ENCODE assay signal across 8 cellular contexts in genomic region chr2:26345284-26345553, GRCh38. TPM values are rescaled to one million over a fixed set of nuclear protein-coding genes. Genes with fewer than 3 reads are reported as not detected.
DNase-seq lines count a peak whose midpoint lies in the region; ATAC-seq and TF ChIP-seq lines count a peak whose summit lies in the region.

No MANE protein-coding gene starts in this region.

- peaks cover 31% of the 10 kb centered on the region for H3K4me1 ChIP-seq in HUES64 (ENCODE audit: insufficient read depth, low read length)

- H3K9ac ChIP-seq in HUES64 (ENCODE audit: low read depth, low read length) = peak overlapping the region; percentile 91

- H3K27me3 ChIP-seq in HUES64 (ENCODE audit: insufficient read depth, low read length) = no peaks in the 10 kb centered on the region

- peak overlapping the region; percentile 94 to 100 (median 99) for H3K27ac Mint-ChIP-seq in CD14-positive monocyte
- H3K27ac Mint-ChIP-seq in natural killer cell treated with Interleukin-12 subunit alpha and Interleukin-12 subunit beta and Interleukin-15 and Interleukin-18, amount 100 ng/mL, for 72 hours = peak overlapping the region; percentile 90 to 97

- TF ChIP-seq CTCF in CD14-positive monocyte (IDR thresholded peaks at IDR 0.05) (no peak), choroid plexus epithelial cell (conservative IDR thresholded peaks at IDR 0.05; ENCODE audit: low read depth, low read length) (no peak), GM10266 (IDR thresholded peaks at IDR 0.05; ENCODE audit: control insufficient read depth, insufficient read depth, low read depth, missing control alignments) (no peak)

- WGBS in HUES64 = 1% methylated on average over 9 of the region's 9 CpGs

- intact Hi-C loops in CD14-positive monocyte (cut with micrococcal nuclease) = loop anchor here in 1 of 2 donors (5.0 to 10.0 kb wide), 2 partner anchors 103 to 420 kb away; partner anchors contain the start of genes HADHA, HADHB and SLC35F6

- peak overlapping the region; percentile 98 to 100 for H3K4me3 Mint-ChIP-seq in CD14-positive monocyte
- peak overlapping the region; percentile 98 for H3K4me3 Mint-ChIP-seq in natural killer cell treated with Interleukin-12 subunit alpha and Interleukin-12 subunit beta and Interleukin-15 and Interleukin-18, amount 100 ng/mL, for 72 hours

- no peaks in the 10 kb centered on the region for H3K27me3 Mint-ChIP-seq in CD14-positive monocyte (ENCODE audit: low read depth in 3 of 3)
- H3K27me3 Mint-ChIP-seq in natural killer cell treated with Interleukin-12 subunit alpha and Interleukin-12 subunit beta and Interleukin-15 and Interleukin-18, amount 100 ng/mL, for 72 hours = no peaks in the 10 kb centered on the region

- H3K36me3 ChIP-seq in HUES64 (ENCODE audit: insufficient read depth, low read length) = peaks cover 5% of the 10 kb centered on the region; the same call in 1 of the 2 replicates

- peaks cover 28% of the 10 kb centered on the region for H3K4me1 Mint-ChIP-seq in CD14-positive monocyte
- peaks cover 24 to 27% of the 10 kb centered on the region in 2 donors for H3K4me1 Mint-ChIP-seq in natural killer cell treated with Interleukin-12 subunit alpha and Interleukin-12 subunit beta and Interleukin-15 and Interleukin-18, amount 100 ng/mL, for 72 hours (ENCODE audit: low read depth in 2 of 2)

- H3K9me3 ChIP-seq in HUES64 (ENCODE audit: insufficient read depth, low read depth, low read length) = no peaks in the 10 kb centered on the region

- DNase-seq in CD14-positive monocyte (ENCODE audit: low spot score) (no peak), choroid plexus epithelial cell (ENCODE audit: low read depth) (no peak), NCI-H2227 (lab: John Stamatoyannopoulos, UW; ENCODE audit: unreplicated experiment) (no peak), cerebellum (ENCODE audit: low spot score) (no peak), GM10266 (ENCODE audit: extremely low spot score) (no peak)
- DNase-seq in natural killer cell treated with Interleukin-12 subunit alpha and Interleukin-12 subunit beta and Interleukin-15 and Interleukin-18, amount 100 ng/mL, for 72 hours (ENCODE audit: low spot score) = no peak
- DNase-seq in activated CD4-positive, alpha-beta T cell treated with anti-CD3 and anti-CD28 coated beads for 4 hours = no peak

- ATAC-seq in natural killer cell treated with Interleukin-12 subunit alpha and Interleukin-12 subunit beta and Interleukin-15 and Interleukin-18, amount 100 ng/mL, for 72 hours = no peak

- H3K4me3 ChIP-seq in HUES64 (ENCODE audit: low read length) (peak overlapping the region; percentile 87), choroid plexus epithelial cell (ENCODE audit: low read depth, low read length) (peak overlapping the region; percentile 73)

- H3K9me3 Mint-ChIP-seq in CD14-positive monocyte = no peaks in the 10 kb centered on the region
- H3K9me3 Mint-ChIP-seq in natural killer cell treated with Interleukin-12 subunit alpha and Interleukin-12 subunit beta and Interleukin-15 and Interleukin-18, amount 100 ng/mL, for 72 hours = no peaks in the 10 kb centered on the region

- peak overlapping the region; percentile 94 for H3K27ac ChIP-seq in HUES64 (ENCODE audit: low read depth, low read length)

- no peaks in the 10 kb centered on the region for H3K36me3 Mint-ChIP-seq in CD14-positive monocyte
- peaks cover 6% of the 10 kb centered on the region for H3K36me3 Mint-ChIP-seq in natural killer cell treated with Interleukin-12 subunit alpha and Interleukin-12 subunit beta and Interleukin-15 and Interleukin-18, amount 100 ng/mL, for 72 hours

RNA-seq across cellular contexts. Expression of gene SELENOI, which starts 0.7 kb away (rescaled TPM):
- 1 to 10 TPM; 2.3 to 2.5 TPM for polyA plus RNA-seq in CD14-positive monocyte
- polyA plus RNA-seq in HUES64 (2013, experiment 1 of 2) = 20.8 TPM
- 18.6 TPM for polyA plus RNA-seq in HUES64 (2013, experiment 2 of 2)
- 10 to 100 TPM; 38.5 to 64.0 TPM for total RNA-seq in natural killer cell treated with Interleukin-12 subunit alpha and Interleukin-12 subunit beta and Interleukin-15 and Interleukin-18, amount 100 ng/mL, for 72 hours
- total RNA-seq in cerebellum = 48.8 TPM

RNA-seq across cellular contexts. Expression of gene ADGRF3, which starts 1.4 kb away (rescaled TPM):
- not detected for polyA plus RNA-seq in CD14-positive monocyte
- 0.10 TPM for polyA plus RNA-seq in HUES64 (2013, experiment 1 of 2)
- polyA plus RNA-seq in HUES64 (2013, experiment 2 of 2) = 0.13 TPM
- 1 to 10 TPM; 2.1 to 7.4 TPM for total RNA-seq in natural killer cell treated with Interleukin-12 subunit alpha and Interleukin-12 subunit beta and Interleukin-15 and Interleukin-18, amount 100 ng/mL, for 72 hours
- 0.18 TPM for total RNA-seq in cerebellum

RNA-seq across cellular contexts. Expression of gene DRC1, which starts 56.5 kb away (rescaled TPM):
- polyA plus RNA-seq in CD14-positive monocyte = not detected
- 0.10 TPM for polyA plus RNA-seq in HUES64 (2013, experiment 1 of 2)
- not detected for polyA plus RNA-seq in HUES64 (2013, experiment 2 of 2)
- not detected for total RNA-seq in natural killer cell treated with Interleukin-12 subunit alpha and Interleukin-12 subunit beta and Interleukin-15 and Interleukin-18, amount 100 ng/mL, for 72 hours
- total RNA-seq in cerebellum = 2.6 TPM
